9 cellular contexts compared by ENCODE assay signal in the genomic region with DNA sequence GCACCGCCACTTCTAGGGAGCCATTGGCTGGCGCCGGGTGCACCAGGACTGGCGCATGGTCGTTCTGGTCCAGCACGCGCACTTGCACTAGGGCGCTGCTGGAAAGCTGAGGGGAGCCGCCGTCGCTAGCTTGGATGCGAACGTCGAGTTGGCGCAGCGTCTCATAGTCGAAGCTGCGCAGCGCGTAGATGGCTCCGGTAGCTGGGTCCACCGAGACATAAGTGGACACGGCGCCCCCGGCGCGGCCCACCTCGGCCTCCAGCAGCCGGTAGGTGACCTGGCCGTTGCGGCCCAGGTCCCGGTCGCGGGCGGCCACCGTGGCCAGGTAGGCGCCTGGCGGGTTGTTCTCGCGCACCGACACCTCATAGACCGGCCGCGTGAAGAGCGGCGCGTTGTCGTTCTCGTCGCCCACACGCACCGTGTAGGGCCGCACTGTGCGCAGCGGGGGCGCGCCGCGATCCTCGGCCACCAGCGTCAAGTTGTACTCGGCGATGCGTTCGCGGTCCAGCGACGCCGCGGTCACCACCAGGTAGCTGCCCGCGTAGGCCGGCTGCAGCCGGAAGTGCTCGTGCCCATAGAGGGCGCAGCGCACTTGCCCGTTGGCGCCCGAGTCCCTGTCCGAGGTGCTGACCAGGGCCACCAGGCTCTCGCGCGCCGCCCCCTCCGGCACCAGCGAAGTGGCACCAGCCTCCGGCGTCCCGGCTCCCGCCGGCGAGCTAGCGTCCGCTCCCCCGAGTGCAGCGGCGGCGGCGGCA. TPM values are rescaled to one million over a fixed set of nuclear protein-coding genes. Genes with fewer than 3 reads are reported as not detected.
DNase-seq lines count a peak whose midpoint lies in the region; ATAC-seq, FAIRE-seq and TF ChIP-seq lines count a peak whose summit lies in the region.
"Had no signal": no experiment of that assay in that cellular context is flagged by ENCODE, and none has a peak within 500 bp of the region (broad histone marks: within the 10 kb centered on the region; RNA-seq: fewer than 3 reads in every experiment).

No MANE protein-coding gene starts in this region.

- peak; percentile 62 for ATAC-seq in Right ventricle myocardium superior (ENCODE audit: poor library complexity)

- peaks cover 31% of the 10 kb centered on the region for H3K4me1 Mint-ChIP-seq in activated CD4-positive, alpha-beta memory T cell treated with anti-CD3 and anti-CD28 coated beads for 36 hours (ENCODE audit: low read depth)
- peaks cover 22% of the 10 kb centered on the region for H3K4me1 Mint-ChIP-seq in osteocyte (ENCODE audit: unreplicated experiment)

- POLR2A ChIA-PET in activated CD4-positive, alpha-beta memory T cell treated with anti-CD3 and anti-CD28 coated beads for 36 hours (lab: Charles Lee): no interaction called here

- H3K9me3 Mint-ChIP-seq in activated CD4-positive, alpha-beta memory T cell treated with anti-CD3 and anti-CD28 coated beads for 36 hours: no peaks in the 10 kb centered on the region
- peaks cover 6% of the 10 kb centered on the region for H3K9me3 Mint-ChIP-seq in osteocyte (ENCODE audit: unreplicated experiment)

- intact Hi-C loops in activated CD4-positive, alpha-beta memory T cell treated with anti-CD3 and anti-CD28 coated beads for 36 hours (cut with micrococcal nuclease): loop anchor here (1.0 kb wide), 1 partner anchor 229 kb away; no protein-coding TSS in a partner anchor
- intact Hi-C loops in Right ventricle myocardium superior (cut with DNase I): no loop called here

- TF ChIP-seq POLR2A in GM12892 (IDR thresholded peaks at IDR 0.05; ENCODE audit: low read depth, low read length): no peak

- peaks cover 62% of the 10 kb centered on the region for H3K27me3 Mint-ChIP-seq in activated CD4-positive, alpha-beta memory T cell treated with anti-CD3 and anti-CD28 coated beads for 36 hours
- peaks cover 53% of the 10 kb centered on the region for H3K27me3 Mint-ChIP-seq in osteocyte (ENCODE audit: unreplicated experiment)

- DNase-seq in EL (peak; percentile 0), Right ventricle myocardium superior (peak; percentile 75), osteocyte (ENCODE audit: extremely low spot score, unreplicated experiment) (no peak), cerebellar cortex (ENCODE audit: low spot score) (no peak), MV-4-11 (lab: John Stamatoyannopoulos, UW) (no peak), NCI-H526 (lab: John Stamatoyannopoulos, UW) (no peak), GM12892 (ENCODE audit: insufficient read length) (no peak)
- peak; percentile 55 for DNase-seq in activated CD4-positive, alpha-beta memory T cell treated with anti-CD3 and anti-CD28 coated beads for 36 hours

- no peak overlapping the region for H3K4me3 Mint-ChIP-seq in activated CD4-positive, alpha-beta memory T cell treated with anti-CD3 and anti-CD28 coated beads for 36 hours
- H3K4me3 Mint-ChIP-seq in osteocyte (ENCODE audit: unreplicated experiment): no peak overlapping the region

- H3K36me3 Mint-ChIP-seq in activated CD4-positive, alpha-beta memory T cell treated with anti-CD3 and anti-CD28 coated beads for 36 hours: peaks cover 14% of the 10 kb centered on the region
- no peaks in the 10 kb centered on the region for H3K36me3 Mint-ChIP-seq in osteocyte (ENCODE audit: unreplicated experiment)

- no peak for FAIRE-seq in GM12892 (lab: Jason Lieb, UNC)

- CTCF ChIA-PET in activated CD4-positive, alpha-beta memory T cell treated with anti-CD3 and anti-CD28 coated beads for 36 hours (lab: Charles Lee): interaction anchor here (0.8 to 1.3 kb wide), 5 partner anchors 9 to 266 kb away, joined by 3 to 5 read pairs (median 4); no protein-coding TSS in a partner anchor

- TF ChIP-seq CTCF in osteocyte (IDR thresholded peaks at IDR 0.05): peak; percentile 35

- no peak overlapping the region for H3K27ac Mint-ChIP-seq in activated CD4-positive, alpha-beta memory T cell treated with anti-CD3 and anti-CD28 coated beads for 36 hours
- H3K27ac Mint-ChIP-seq in osteocyte (ENCODE audit: unreplicated experiment): no peak overlapping the region

RNA-seq across cellular contexts. Expression of a gene that starts 1.7 kb away (rescaled TPM):
- total RNA-seq in activated CD4-positive, alpha-beta memory T cell treated with anti-CD3 and anti-CD28 coated beads for 36 hours: not detected
- not detected for total RNA-seq in Right ventricle myocardium superior
- total RNA-seq in osteocyte: not detected in 2 replicates
- not detected for polyA plus RNA-seq in GM12892 (2012; ENCODE audit: missing spikeins)
- total RNA-seq: subcutaneous adipose tissue had no signal

Comparison
In these comparisons a context has a peak if more than half of its experiments do, and no peak if none do; other contexts are left out.
1. DNase-seq: peak in EL (single experiment), activated CD4-positive, alpha-beta memory T cell treated with anti-CD3 and anti-CD28 coated beads for 36 hours (single experiment) and Right ventricle myocardium superior (single experiment); none in osteocyte (single experiment), cerebellar cortex (single experiment), MV-4-11 (single experiment), NCI-H526 (0 of 2) and GM12892 (single experiment).